ENCODE assay signal across 8 cellular contexts in genomic region chr2:144812288-144812687, GRCh38.
"Had no signal": no experiment of that assay in that cellular context is flagged by ENCODE, and none has a peak within 500 bp of the region (broad histone marks: within the 10 kb centered on the region; RNA-seq: fewer than 3 reads in every experiment).

No MANE protein-coding gene starts in this region.

- H3K36me3 ChIP-seq: HAP-1 had no signal

- H2AFZ ChIP-seq: GM23338 had no signal

- H3K4me3 Mint-ChIP-seq: GM23338 had no signal

- H3K4me3 ChIP-seq: GM23338, HAP-1 had no signal

- H3K4me1 ChIP-seq: HAP-1 had no signal

- H3K9me3 Mint-ChIP-seq: GM23338 had no signal

- H3K27ac Mint-ChIP-seq: GM23338 had no signal

- DNase-seq: H7, IMR-90, KBM-7 had no signal

- H3K9me3 ChIP-seq: HAP-1 had no signal

- H3K4me2 ChIP-seq: GM23338 had no signal

- FAIRE-seq: H1, HTR-8/SVneo had no signal

- ATAC-seq: GM23338, HCT116 had no signal
